In genomic region chr16:65121870-65122723, GRCh38 we compare ENCODE assay signal across 9 cellular contexts. TPM values are rescaled to one million over a fixed set of nuclear protein-coding genes. Genes with fewer than 3 reads are reported as not detected.
DNase-seq lines count a peak whose midpoint lies in the region; TF ChIP-seq lines count a peak whose summit lies in the region.
"Had no signal": no experiment of that assay in that cellular context is flagged by ENCODE, and none has a peak within 500 bp of the region (broad histone marks: within the 10 kb centered on the region; RNA-seq: fewer than 3 reads in every experiment).

TSS of gene CDH11 (minus strand) at chr16:65122063. CDS start at chr16:65004869, 117,194 bp downstream.

- no peaks in the 10 kb centered on the region for H3K36me3 ChIP-seq in tibial nerve

- peak; percentile 15 to 61 for TF ChIP-seq POLR2A in tibial nerve (IDR thresholded peaks at IDR 0.05)

- no peaks in the 10 kb centered on the region for H3K36me3 Mint-ChIP-seq in endothelial cell (ENCODE audit: low read depth, unreplicated experiment)

- peak in 1 of 2 donors; percentile 80 for TF ChIP-seq EP300 in tibial nerve (IDR thresholded peaks at IDR 0.05)

- no peaks in the 10 kb centered on the region for H3K9me3 Mint-ChIP-seq in endothelial cell (ENCODE audit: unreplicated experiment)
- H3K9me3 Mint-ChIP-seq: T-helper 1 cell treated with Interleukin-12 subunit alpha and Interleukin-12 subunit beta and Interleukin-4 antibody, amounts not matched to agents 30 μg/mL and 1 μg/mL, for 36 hours had no signal

- H3K9me3 ChIP-seq in tibial nerve: no peaks in the 10 kb centered on the region

- 0 to 1% methylated on average over 19 to 57 of the region's 69 CpGs for WGBS in tibial nerve, 2 donors

- H3K27me3 Mint-ChIP-seq in endothelial cell (ENCODE audit: unreplicated experiment): peaks cover 11% of the 10 kb centered on the region

- H3K4me3 ChIP-seq in tibial nerve: peak within 1 kb of the TSS; percentile 57 to 79 (median 66)

- peaks cover 0 to 43% (median 12%) of the 10 kb centered on the region in 4 donors for H3K4me1 ChIP-seq in tibial nerve

- DNase-seq in NCI-H1105 treated with DMSO at 0.1 percent for 48 hours (lab: John Stamatoyannopoulos, UW) (peak; percentile 30), NCI-H1105 (lab: John Stamatoyannopoulos, UW) (no peak), endothelial cell (ENCODE audit: low spot score) (peak; percentile 62), medulla oblongata (ENCODE audit: extremely low spot score) (peak; percentile 70), tibial nerve (ENCODE audit: low spot score in 2 of 2) (peak; percentile 41 to 56), NCI-H187 treated with DMSO at 0.1 percent for 48 hours (lab: John Stamatoyannopoulos, UW) (no peak), epidermal melanocyte (ENCODE audit: insufficient read length, low spot score) (no peak)
- DNase-seq in stimulated activated CD4-positive, alpha-beta T cell treated with anti-CD3 and anti-CD28 coated beads, Interleukin-4, amount 100 ng/mL, for 24 hours: no peak

- H3K27ac Mint-ChIP-seq in endothelial cell (ENCODE audit: unreplicated experiment): no peak within 1 kb of the TSS
- H3K27ac Mint-ChIP-seq: T-helper 1 cell treated with Interleukin-12 subunit alpha and Interleukin-12 subunit beta and Interleukin-4 antibody, amounts not matched to agents 30 μg/mL and 1 μg/mL, for 36 hours had no signal

- peak within 1 kb of the TSS; percentile 95 for H3K4me3 Mint-ChIP-seq in endothelial cell (ENCODE audit: unreplicated experiment)
- H3K4me3 Mint-ChIP-seq: T-helper 1 cell treated with Interleukin-12 subunit alpha and Interleukin-12 subunit beta and Interleukin-4 antibody, amounts not matched to agents 30 μg/mL and 1 μg/mL, for 36 hours had no signal

- H3K27me3 ChIP-seq in tibial nerve: no peaks in the 10 kb centered on the region

- H3K27ac ChIP-seq in tibial nerve: peak within 1 kb of the TSS; percentile 69 to 95 (median 83)

- H3K4me1 Mint-ChIP-seq in endothelial cell (ENCODE audit: unreplicated experiment): peaks cover 20% of the 10 kb centered on the region

- no peak for TF ChIP-seq CTCF in endothelial cell (IDR thresholded peaks at IDR 0.05; ENCODE audit: unreplicated experiment)
- TF ChIP-seq CTCF in tibial nerve (IDR thresholded peaks at IDR 0.05): peak; percentile 21 to 65 (median 53)

RNA-seq across cellular contexts. Expression of gene CDH11, which starts in this region (rescaled TPM):
- total RNA-seq in endothelial cell (ENCODE audit: unreplicated experiment): 42.6 TPM
- 100 to 1,000 TPM in 1 of 4 donors, 10 to 100 TPM in 3; 72.6 to 265 (median 98.1) TPM for total RNA-seq in tibial nerve

Comparison
In these comparisons a context has a peak if more than half of its experiments do, and no peak if none do; other contexts are left out.
1. DNase-seq: peak in NCI-H1105 treated with DMSO at 0.1 percent for 48 hours (single experiment), endothelial cell (single experiment), medulla oblongata (single experiment) and tibial nerve (2 of 2); none in NCI-H1105 (single experiment), NCI-H187 treated with DMSO at 0.1 percent for 48 hours (single experiment), epidermal melanocyte (single experiment) and stimulated activated CD4-positive, alpha-beta T cell treated with anti-CD3 and anti-CD28 coated beads, Interleukin-4, amount 100 ng/mL, for 24 hours (single experiment).